ENCODE assay signal across 33 cellular contexts in the genomic region with DNA sequence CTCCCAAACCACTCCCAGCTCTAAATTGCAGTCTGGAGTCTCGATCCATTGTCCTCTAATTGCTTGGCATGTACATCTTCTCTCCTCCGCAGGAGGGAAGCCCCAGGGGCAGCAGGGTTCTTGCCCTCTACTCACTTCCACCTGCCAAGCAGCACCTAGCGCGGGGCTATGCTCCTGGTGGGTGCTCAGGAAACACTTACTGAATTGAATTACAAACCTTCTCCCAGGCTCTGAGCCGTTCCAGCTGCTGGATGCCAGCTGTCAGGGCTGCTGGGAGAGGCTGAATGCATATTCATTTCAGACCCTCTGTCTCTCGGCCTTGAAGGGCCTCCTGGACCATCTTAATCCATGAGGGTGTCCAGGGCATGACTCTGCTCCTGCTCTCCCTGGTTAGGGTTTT.
A peak's percentile ranks its signal among the peaks of the same experiment; 100 is the strongest.
DNase-seq lines count a peak whose midpoint lies in the region; ATAC-seq and TF ChIP-seq lines count a peak whose summit lies in the region.
"Had no signal": no experiment of that assay in that cellular context is flagged by ENCODE, and none has a peak within 500 bp of the region (broad histone marks: within the 10 kb centered on the region; RNA-seq: fewer than 3 reads in every experiment).

No MANE protein-coding gene starts in this region.

- peaks cover 21% of the 10 kb centered on the region for H3K4me1 Mint-ChIP-seq in glutamatergic neuron (ENCODE audit: low read depth, unreplicated experiment)
- H3K4me1 Mint-ChIP-seq: activated CD4-positive, alpha-beta T cell treated with anti-CD3 and anti-CD28 coated beads, Interleukin-2, amount 10 ng/mL, durations not matched to agents 24 days and 14 days; stimulated activated naive B cell treated with anti-CD40 and anti-IgM and Interleukin-4, amounts not matched to agents 10 μg/mL and 1 μg/mL and 100 μg/mL, for 72 hours had no signal

- DNase-seq in DMS79 treated with DMSO at 0.1 percent for 48 hours (lab: John Stamatoyannopoulos, UW) (peak; percentile 9), DMS79 (lab: John Stamatoyannopoulos, UW) (no peak), NCI-H1417 (lab: John Stamatoyannopoulos, UW) (peak in 2 of 3 experiments; percentile 65 to 88), NCI-H2227 treated with DMSO at 0.1 percent for 48 hours (lab: John Stamatoyannopoulos, UW) (peak; percentile 39), glutamatergic neuron (peak; percentile 48), GM10248 (ENCODE audit: extremely low spot score) (no peak), left ventricle myocardium superior (no peak), coronary artery (ENCODE audit: low spot score) (no peak)
- DNase-seq: activated CD4-positive, alpha-beta T cell treated with anti-CD3 and anti-CD28 coated beads, Interleukin-2, amount 10 ng/mL, durations not matched to agents 24 days and 14 days; activated gamma-delta T cell treated with Interleukin-2 at 50 U/mL for 16 hours; activated T-cell treated with anti-CD3 and anti-CD28 coated beads, Interleukin-2, amount 50 U/mL, for 24 hours; caudate nucleus; EL; esophagus squamous epithelium; foreskin melanocyte; GM23248; HFFc6; hippocampal formation; Kasumi-1; left colon; mesendoderm; NK-92 treated with Interleukin-12 subunit alpha and Interleukin-12 subunit beta, amount 100 ng/mL, for 24 hours; PC-3; SHP77; stimulated activated CD4-positive, alpha-beta T cell treated with anti-CD3 and anti-CD28 coated beads, Interleukin-15, amount 100 ng/mL, for 24 hours; stimulated activated naive B cell treated with anti-CD40 and anti-IgM and Interleukin-4, amounts not matched to agents 10 μg/mL and 1 μg/mL and 100 μg/mL, for 72 hours; SW 1271; T-helper 9 cell had no signal

- peaks cover 4% of the 10 kb centered on the region for H3K36me3 Mint-ChIP-seq in glutamatergic neuron (ENCODE audit: unreplicated experiment)
- H3K36me3 Mint-ChIP-seq: stimulated activated naive B cell treated with anti-CD40 and anti-IgM and Interleukin-4, amounts not matched to agents 10 μg/mL and 1 μg/mL and 100 μg/mL, for 72 hours had no signal

- POLR2A ChIA-PET in GM10248 (lab: Yijun Ruan, JAX) = no interaction called here

- H3K27ac Mint-ChIP-seq in glutamatergic neuron (ENCODE audit: unreplicated experiment) = peak overlapping the region; percentile 24
- H3K27ac Mint-ChIP-seq: activated CD4-positive, alpha-beta T cell treated with anti-CD3 and anti-CD28 coated beads, Interleukin-2, amount 10 ng/mL, durations not matched to agents 24 days and 14 days; activated T-cell treated with anti-CD3 and anti-CD28 coated beads, Interleukin-2, amount 50 U/mL, for 24 hours; HFFc6; stimulated activated naive B cell treated with anti-CD40 and anti-IgM and Interleukin-4, amounts not matched to agents 10 μg/mL and 1 μg/mL and 100 μg/mL, for 72 hours had no signal

- TF ChIP-seq CTCF in glutamatergic neuron (IDR thresholded peaks at IDR 0.05; ENCODE audit: partially characterized antibody, unreplicated experiment) = no peak
- no peak for TF ChIP-seq CTCF in GM10248 (IDR thresholded peaks at IDR 0.05; ENCODE audit: control extremely low read depth, extremely low read depth, low read depth, missing control alignments)
- no peak for TF ChIP-seq CTCF in coronary artery (IDR thresholded peaks at IDR 0.05)

- CTCF ChIA-PET in GM10248 (lab: Yijun Ruan, JAX) = interaction anchor here (1.0 kb wide), 1 partner anchor 50 kb away, joined by 3 read pairs; no protein-coding TSS in a partner anchor

- no peak overlapping the region for H3K27ac ChIP-seq in coronary artery
- H3K27ac ChIP-seq: 22Rv1, esophagus squamous epithelium, GM23248, prostate gland, suprapubic skin, VCaP had no signal

- H3K4me3 Mint-ChIP-seq in glutamatergic neuron (ENCODE audit: unreplicated experiment) = no peak overlapping the region
- H3K4me3 Mint-ChIP-seq: activated CD4-positive, alpha-beta T cell treated with anti-CD3 and anti-CD28 coated beads, Interleukin-2, amount 10 ng/mL, durations not matched to agents 24 days and 14 days; activated T-cell treated with anti-CD3 and anti-CD28 coated beads, Interleukin-2, amount 50 U/mL, for 24 hours; HFFc6; stimulated activated naive B cell treated with anti-CD40 and anti-IgM and Interleukin-4, amounts not matched to agents 10 μg/mL and 1 μg/mL and 100 μg/mL, for 72 hours had no signal

- H3K9me3 Mint-ChIP-seq in glutamatergic neuron (ENCODE audit: unreplicated experiment) = peaks cover 7% of the 10 kb centered on the region
- H3K9me3 Mint-ChIP-seq: activated CD4-positive, alpha-beta T cell treated with anti-CD3 and anti-CD28 coated beads, Interleukin-2, amount 10 ng/mL, durations not matched to agents 24 days and 14 days; activated T-cell treated with anti-CD3 and anti-CD28 coated beads, Interleukin-2, amount 50 U/mL, for 24 hours; HFFc6 had no signal

- peaks cover 3% of the 10 kb centered on the region for H3K27me3 Mint-ChIP-seq in glutamatergic neuron (ENCODE audit: unreplicated experiment)
- H3K27me3 Mint-ChIP-seq: activated CD4-positive, alpha-beta T cell treated with anti-CD3 and anti-CD28 coated beads, Interleukin-2, amount 10 ng/mL, durations not matched to agents 24 days and 14 days had no signal

- H3K4me3 ChIP-seq in coronary artery = no peak overlapping the region
- H3K4me3 ChIP-seq: esophagus squamous epithelium, GM23248, prostate gland, suprapubic skin had no signal

- intact Hi-C loops in left ventricle myocardium superior (cut with micrococcal nuclease) = loop anchor here (10.0 kb wide), 1 partner anchor 87 kb away; no protein-coding TSS in a partner anchor

- no peak for ATAC-seq in left ventricle myocardium superior
- ATAC-seq: HepG2; left colon; PC-3; stimulated activated naive B cell treated with anti-CD40 and anti-IgM and Interleukin-4, amounts not matched to agents 10 μg/mL and 1 μg/mL and 100 μg/mL, for 72 hours had no signal

Comparison
In these comparisons a context has a peak if more than half of its experiments do, and no peak if none do; other contexts are left out.
1. DNase-seq: peak in DMS79 treated with DMSO at 0.1 percent for 48 hours (single experiment), NCI-H1417 (2 of 3), NCI-H2227 treated with DMSO at 0.1 percent for 48 hours (single experiment) and glutamatergic neuron (single experiment); none in DMS79 (single experiment), GM10248 (single experiment), left ventricle myocardium superior (single experiment) and coronary artery (single experiment).